ENCODE assay signal across 20 cellular contexts in genomic region chr4:173940146-173940545, GRCh38.
"Had no signal": no experiment of that assay in that cellular context is flagged by ENCODE, and none has a peak within 500 bp of the region (broad histone marks: within the 10 kb centered on the region; RNA-seq: fewer than 3 reads in every experiment).

No MANE protein-coding gene starts in this region.

- ATAC-seq: SK-N-SH treated with all-trans-retinoic acid at 6 μM for 48 hours had no signal

- DNase-seq: KBM-7, MV-4-11, NCI-H1048, NCI-H1105 treated with DMSO at 0.1 percent for 48 hours, NCI-H1417 treated with DMSO at 0.1 percent for 48 hours, NCI-H187, NCI-H2029, NCI-H2081 treated with DMSO at 0.1 percent for 48 hours, NCI-H2171, NCI-H226, NCI-H446, NCI-H510A, NCI-H524 treated with DMSO at 0.1 percent for 48 hours, NCI-H69, NCI-H774, RPMI8226, SHP77 had no signal

- H3K36me3 Mint-ChIP-seq: IgD-negative memory B cell had no signal

- H3K27ac Mint-ChIP-seq: IgD-negative memory B cell had no signal

- H3K4me3 Mint-ChIP-seq: IgD-negative memory B cell had no signal

- H3K27ac ChIP-seq: HL-60 had no signal

- H3K27me3 Mint-ChIP-seq: IgD-negative memory B cell had no signal

- H3K4me1 Mint-ChIP-seq: IgD-negative memory B cell had no signal
